ENCODE assay signal across 13 cellular contexts in the genomic region with DNA sequence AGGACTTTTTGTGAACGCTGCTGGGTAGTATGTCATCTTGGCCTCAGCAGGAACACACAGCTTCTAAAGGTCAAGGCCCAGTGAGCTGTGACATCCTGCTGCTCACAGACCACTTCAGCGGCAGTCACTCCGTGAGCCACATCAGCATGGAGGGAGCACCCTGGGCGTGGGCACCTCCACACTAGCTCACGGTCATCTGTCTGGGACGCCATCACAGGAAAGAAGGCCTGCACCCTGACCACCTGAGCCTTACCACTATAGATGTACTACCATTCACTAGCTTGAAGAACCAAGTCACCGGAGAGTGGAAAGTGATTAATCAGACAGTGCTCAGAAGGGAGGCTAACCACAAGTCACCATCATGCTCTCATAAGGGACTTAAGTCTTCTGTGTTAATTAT. TPM values are rescaled to one million over a fixed set of nuclear protein-coding genes. Genes with fewer than 3 reads are reported as not detected.
DNase-seq lines count a peak whose midpoint lies in the region; ATAC-seq and TF ChIP-seq lines count a peak whose summit lies in the region.
"Had no signal": no experiment of that assay in that cellular context is flagged by ENCODE, and none has a peak within 500 bp of the region (broad histone marks: within the 10 kb centered on the region; RNA-seq: fewer than 3 reads in every experiment).

No MANE protein-coding gene starts in this region.

- no peak for TF ChIP-seq EP300 in Ishikawa (IDR thresholded peaks at IDR 0.05; ENCODE audit: borderline replicate concordance)

- H3K27ac Mint-ChIP-seq in activated naive CD4-positive, alpha-beta T cell treated with anti-CD3 and anti-CD28 coated beads, Interleukin-2, amount 50 U/mL, for 24 hours, result no peak overlapping the region
- H3K27ac Mint-ChIP-seq in activated naive CD4-positive, alpha-beta T cell treated with anti-CD3 and anti-CD28 coated beads, Interleukin-2, amount 10 ng/mL, durations not matched to agents 7 days and 5 days, result no peak overlapping the region
- H3K27ac Mint-ChIP-seq in activated CD4-positive, alpha-beta T cell treated with anti-CD3 and anti-CD28 coated beads, Interleukin-2, amount 10 ng/mL, durations not matched to agents 24 days and 14 days, result no peak overlapping the region

- no peak for ATAC-seq in HG03520 (IDR thresholded peaks at IDR 0.05; ENCODE audit: unreplicated experiment)
- ATAC-seq in GM19455 (IDR thresholded peaks at IDR 0.05; ENCODE audit: unreplicated experiment), result no peak

- no peak for DNase-seq in activated naive CD4-positive, alpha-beta T cell treated with anti-CD3 and anti-CD28 coated beads, Interleukin-2, amount 10 ng/mL, durations not matched to agents 7 days and 5 days
- DNase-seq in glomerular visceral epithelial cell (ENCODE audit: extremely low spot score) (peak; percentile 63), tibial artery (no peak)
- DNase-seq in activated CD4-positive, alpha-beta T cell treated with anti-CD3 and anti-CD28 coated beads, Interleukin-2, amount 10 ng/mL, durations not matched to agents 24 days and 14 days, result no peak
- DNase-seq: aorta, dorsolateral prefrontal cortex, NCI-H226, trophoblast cell had no signal

- H3K4me3 Mint-ChIP-seq in activated naive CD4-positive, alpha-beta T cell treated with anti-CD3 and anti-CD28 coated beads, Interleukin-2, amount 50 U/mL, for 24 hours, result peak overlapping the region; percentile 33
- H3K4me3 Mint-ChIP-seq in activated naive CD4-positive, alpha-beta T cell treated with anti-CD3 and anti-CD28 coated beads, Interleukin-2, amount 10 ng/mL, durations not matched to agents 7 days and 5 days, result no peak overlapping the region
- no peak overlapping the region for H3K4me3 Mint-ChIP-seq in activated CD4-positive, alpha-beta T cell treated with anti-CD3 and anti-CD28 coated beads, Interleukin-2, amount 10 ng/mL, durations not matched to agents 24 days and 14 days

- intact Hi-C loops in activated CD4-positive, alpha-beta T cell treated with anti-CD3 and anti-CD28 coated beads, Interleukin-2, amount 10 ng/mL, durations not matched to agents 24 days and 14 days (cut with micrococcal nuclease), result no loop called here
- intact Hi-C loops in tibial artery (cut with DNase I; ENCODE audit: low total_unique reads), result loop anchor here (5.0 kb wide), 1 partner anchor 112 kb away; no protein-coding TSS in a partner anchor

- no peak overlapping the region for H3K4me3 ChIP-seq in tibial artery
- H3K4me3 ChIP-seq: dorsolateral prefrontal cortex, skin epidermis had no signal

- H3K27me3 ChIP-seq in tibial artery, result no peaks in the 10 kb centered on the region
- H3K27me3 ChIP-seq: dorsolateral prefrontal cortex had no signal

- CTCF ChIA-PET in activated naive CD4-positive, alpha-beta T cell treated with anti-CD3 and anti-CD28 coated beads, Interleukin-2, amount 10 ng/mL, durations not matched to agents 7 days and 5 days (lab: Charles Lee), result no interaction called here

- H3K9me3 Mint-ChIP-seq in activated naive CD4-positive, alpha-beta T cell treated with anti-CD3 and anti-CD28 coated beads, Interleukin-2, amount 50 U/mL, for 24 hours, result no peaks in the 10 kb centered on the region
- H3K9me3 Mint-ChIP-seq in activated naive CD4-positive, alpha-beta T cell treated with anti-CD3 and anti-CD28 coated beads, Interleukin-2, amount 10 ng/mL, durations not matched to agents 7 days and 5 days, result no peaks in the 10 kb centered on the region
- no peaks in the 10 kb centered on the region for H3K9me3 Mint-ChIP-seq in activated CD4-positive, alpha-beta T cell treated with anti-CD3 and anti-CD28 coated beads, Interleukin-2, amount 10 ng/mL, durations not matched to agents 24 days and 14 days

- no peak for TF ChIP-seq CTCF in tibial artery (IDR thresholded peaks at IDR 0.05)

- peaks cover 0 to 23% (median 16%) of the 10 kb centered on the region in 4 donors for H3K4me1 ChIP-seq in tibial artery

- no peak overlapping the region for H3K27ac ChIP-seq in tibial artery
- H3K27ac ChIP-seq: dorsolateral prefrontal cortex, skin epidermis had no signal

- peaks cover 8 to 36% (median 21%) of the 10 kb centered on the region in 3 donors for H3K36me3 ChIP-seq in tibial artery

- H3K36me3 Mint-ChIP-seq in activated naive CD4-positive, alpha-beta T cell treated with anti-CD3 and anti-CD28 coated beads, Interleukin-2, amount 50 U/mL, for 24 hours, result peaks cover 7% of the 10 kb centered on the region
- H3K36me3 Mint-ChIP-seq in activated naive CD4-positive, alpha-beta T cell treated with anti-CD3 and anti-CD28 coated beads, Interleukin-2, amount 10 ng/mL, durations not matched to agents 7 days and 5 days, result peaks cover 30% of the 10 kb centered on the region
- H3K36me3 Mint-ChIP-seq in activated CD4-positive, alpha-beta T cell treated with anti-CD3 and anti-CD28 coated beads, Interleukin-2, amount 10 ng/mL, durations not matched to agents 24 days and 14 days (ENCODE audit: low read depth), result peaks cover 36% of the 10 kb centered on the region

- H3K4me1 Mint-ChIP-seq in activated naive CD4-positive, alpha-beta T cell treated with anti-CD3 and anti-CD28 coated beads, Interleukin-2, amount 50 U/mL, for 24 hours, result peaks cover 64% of the 10 kb centered on the region
- peaks cover 59% of the 10 kb centered on the region for H3K4me1 Mint-ChIP-seq in activated naive CD4-positive, alpha-beta T cell treated with anti-CD3 and anti-CD28 coated beads, Interleukin-2, amount 10 ng/mL, durations not matched to agents 7 days and 5 days
- H3K4me1 Mint-ChIP-seq in activated CD4-positive, alpha-beta T cell treated with anti-CD3 and anti-CD28 coated beads, Interleukin-2, amount 10 ng/mL, durations not matched to agents 24 days and 14 days, result peaks cover 33% of the 10 kb centered on the region

- peak; percentile 3; the same call in 1 of the 2 replicates for TF ChIP-seq RAD21 in Ishikawa (IDR thresholded peaks at IDR 0.05; ENCODE audit: low read depth)

- H3K9me3 ChIP-seq in tibial artery, result no peaks in the 10 kb centered on the region

- H3K27me3 Mint-ChIP-seq in activated naive CD4-positive, alpha-beta T cell treated with anti-CD3 and anti-CD28 coated beads, Interleukin-2, amount 50 U/mL, for 24 hours, result no peaks in the 10 kb centered on the region
- no peaks in the 10 kb centered on the region for H3K27me3 Mint-ChIP-seq in activated naive CD4-positive, alpha-beta T cell treated with anti-CD3 and anti-CD28 coated beads, Interleukin-2, amount 10 ng/mL, durations not matched to agents 7 days and 5 days
- H3K27me3 Mint-ChIP-seq in activated CD4-positive, alpha-beta T cell treated with anti-CD3 and anti-CD28 coated beads, Interleukin-2, amount 10 ng/mL, durations not matched to agents 24 days and 14 days, result no peaks in the 10 kb centered on the region

TF ChIP-seq in Ishikawa, 13 proteins besides CTCF, POLR2A, EP300 and RAD21:
- TF ChIP-seq, protein P1, sequence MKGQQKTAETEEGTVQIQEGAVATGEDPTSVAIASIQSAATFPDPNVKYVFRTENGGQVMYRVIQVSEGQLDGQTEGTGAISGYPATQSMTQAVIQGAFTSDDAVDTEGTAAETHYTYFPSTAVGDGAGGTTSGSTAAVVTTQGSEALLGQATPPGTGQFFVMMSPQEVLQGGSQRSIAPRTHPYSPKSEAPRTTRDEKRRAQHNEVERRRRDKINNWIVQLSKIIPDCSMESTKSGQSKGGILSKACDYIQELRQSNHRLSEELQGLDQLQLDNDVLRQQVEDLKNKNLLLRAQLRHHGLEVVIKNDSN (IDR thresholded peaks at IDR 0.05), result no peak
- no peak for TF ChIP-seq TAF1 (IDR thresholded peaks at IDR 0.05; ENCODE audit: low read depth)
- no peak for TF ChIP-seq CREB1 (IDR thresholded peaks at IDR 0.05; ENCODE audit: low read depth)
- no peak for TF ChIP-seq ZBTB7A (IDR thresholded peaks at IDR 0.05; ENCODE audit: low read depth)
- TF ChIP-seq, protein P2, sequence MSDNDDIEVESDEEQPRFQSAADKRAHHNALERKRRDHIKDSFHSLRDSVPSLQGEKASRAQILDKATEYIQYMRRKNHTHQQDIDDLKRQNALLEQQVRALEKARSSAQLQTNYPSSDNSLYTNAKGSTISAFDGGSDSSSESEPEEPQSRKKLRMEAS (IDR thresholded peaks at IDR 0.05), result peak; percentile 43
- no peak for TF ChIP-seq YY1 (IDR thresholded peaks at IDR 0.05; ENCODE audit: low read depth)
- TF ChIP-seq FOXM1 (IDR thresholded peaks at IDR 0.05; ENCODE audit: borderline replicate concordance, low read depth), result no peak
- TF ChIP-seq TEAD4 (IDR thresholded peaks at IDR 0.05), result no peak

RNA-seq across cellular contexts. Expression of a gene that starts 3.3 kb away (rescaled TPM):
- total RNA-seq in activated CD4-positive, alpha-beta T cell treated with anti-CD3 and anti-CD28 coated beads, Interleukin-2, amount 10 ng/mL, durations not matched to agents 24 days and 14 days, result 26.7 and 27.9 TPM in 2 replicates

RNA-seq across cellular contexts. Expression of a gene that starts 21.1 kb away (rescaled TPM):
- 106 and 109 TPM in 2 replicates for total RNA-seq in activated CD4-positive, alpha-beta T cell treated with anti-CD3 and anti-CD28 coated beads, Interleukin-2, amount 10 ng/mL, durations not matched to agents 24 days and 14 days

RNA-seq across cellular contexts. Expression of a gene that starts 32.6 kb away (rescaled TPM):
- total RNA-seq in activated CD4-positive, alpha-beta T cell treated with anti-CD3 and anti-CD28 coated beads, Interleukin-2, amount 10 ng/mL, durations not matched to agents 24 days and 14 days, result 34.1 and 37.8 TPM in 2 replicates

RNA-seq across cellular contexts. Expression of a gene that starts 47.8 kb away (rescaled TPM):
- 64.3 and 64.8 TPM in 2 replicates for total RNA-seq in activated CD4-positive, alpha-beta T cell treated with anti-CD3 and anti-CD28 coated beads, Interleukin-2, amount 10 ng/mL, durations not matched to agents 24 days and 14 days

RNA-seq across cellular contexts. Expression of a gene that starts 52.5 kb away (rescaled TPM):
- total RNA-seq in activated CD4-positive, alpha-beta T cell treated with anti-CD3 and anti-CD28 coated beads, Interleukin-2, amount 10 ng/mL, durations not matched to agents 24 days and 14 days, result 17.6 and 18.5 TPM in 2 replicates
